In genomic region chr3:139343895-139344856, GRCh38 we compare ENCODE assay signal across 1 cellular context.
TF ChIP-seq lines count a peak whose summit lies in the region.

Gene MRPS22 (plus strand): TSS chr3:139344020. CDS start chr3:139344027, 7 bp downstream.

TF ChIP-seq in K562, 482 proteins besides CTCF, POLR2A, EP300 and RAD21 (continued from another document and continues in another):
- TF ChIP-seq RB1 (IDR thresholded peaks at IDR 0.05; ENCODE audit: low read depth) (peak; percentile 27; the same call in 1 of the 2 replicates), ELF1 (tag; IDR thresholded peaks at IDR 0.05) (peak; percentile 95), NRF1 (conservative IDR thresholded peaks at IDR 0.05 in 1 of 2, IDR thresholded peaks at IDR 0.05 in 1 of 2) (peak in 1 of 2 experiments; percentile 21; a peak in 1 of 4 replicates), ZNF324 (CRISPR knock-in tag; IDR thresholded peaks at IDR 0.05) (no peak), ZBTB7A (IDR thresholded peaks at IDR 0.05; ENCODE audit: borderline replicate concordance, control insufficient read depth, low read depth, low read length) (peak; percentile 19; the same call in 1 of the 2 replicates), DMBX1 (CRISPR knock-in tag; IDR thresholded peaks at IDR 0.05; ENCODE audit: borderline replicate concordance) (0 out of 2 replicates have a peak, but pooled peaks have one; percentile 7), CBX3 (IDR thresholded peaks at IDR 0.05; ENCODE audit: borderline replicate concordance in 1 of 2, low read length in 2 of 2) (peak in 1 of 2 experiments; percentile 54; a peak in 1 of 3 replicates), KDM5B (IDR thresholded peaks at IDR 0.05; ENCODE audit: insufficient replicate concordance, low read depth, low read length) (peak; percentile 84), C11orf30 (IDR thresholded peaks at IDR 0.05; ENCODE audit: low read depth) (peak; percentile 98), ARNT (IDR thresholded peaks at IDR 0.05) (peak in 1 of 2 experiments; percentile 39; a peak in 1 of 4 replicates), SNIP1 (IDR thresholded peaks at IDR 0.05; ENCODE audit: low read depth) (no peak), GABPA (tag; conservative IDR thresholded peaks at IDR 0.05; ENCODE audit: low read depth) (peak; percentile 98), SMAD1 (IDR thresholded peaks at IDR 0.05; ENCODE audit: low read depth, low read length, partially characterized antibody) (no peak), NR0B1 (IDR thresholded peaks at IDR 0.05; ENCODE audit: partially characterized antibody) (no peak), ZBTB34 (CRISPR knock-in tag; IDR thresholded peaks at IDR 0.05) (no peak), SP1 (CRISPR knock-in tag; IDR thresholded peaks at IDR 0.05) (0 out of 2 replicates have a peak, but pooled peaks have one; percentile 8), ZNF232 (CRISPR knock-in tag; IDR thresholded peaks at IDR 0.05) (peak; percentile 38; the same call in 1 of the 2 replicates), TAF1 (IDR thresholded peaks at IDR 0.05; ENCODE audit: control insufficient read depth, extremely low read depth, insufficient read depth, low read length, severe bottlenecking) (peak; percentile 86), PCBP1 (IDR thresholded peaks at IDR 0.05; ENCODE audit: low read depth, low read length, poor library complexity, severe bottlenecking) (no peak), ETV5 (CRISPR knock-in tag; IDR thresholded peaks at IDR 0.05; ENCODE audit: low read depth) (peak; percentile 33; the same call in 1 of the 2 replicates), POLR2H (tag; IDR thresholded peaks at IDR 0.05; ENCODE audit: low read depth) (0 out of 2 replicates have a peak, but pooled peaks have one; percentile 10), NCOA2 (IDR thresholded peaks at IDR 0.05; ENCODE audit: partially characterized antibody in 2 of 2) (peak in 1 of 2 experiments; percentile 41), TAF9B (IDR thresholded peaks at IDR 0.05; ENCODE audit: partially characterized antibody) (peak; percentile 86), TCFL5 (CRISPR knock-in tag; conservative IDR thresholded peaks at IDR 0.05) (no peak), AFF1 (IDR thresholded peaks at IDR 0.05; ENCODE audit: low read depth in 1 of 2, partially characterized antibody in 2 of 2) (peak in 1 of 2 experiments; percentile 83), E2F8 (IDR thresholded peaks at IDR 0.05; ENCODE audit: low read depth, partially characterized antibody) (peak; percentile 21), PHF20 (IDR thresholded peaks at IDR 0.05; ENCODE audit: partially characterized antibody) (peak; percentile 81), CBX1 (IDR thresholded peaks at IDR 0.05; ENCODE audit: low read depth) (no peak), TCF7 (IDR thresholded peaks at IDR 0.05; ENCODE audit: borderline replicate concordance) (no peak), CBFA2T3 (IDR thresholded peaks at IDR 0.05) (0 out of 2 replicates have a peak, but pooled peaks have one; percentile 14), PHF8 (IDR thresholded peaks at IDR 0.05; ENCODE audit: borderline replicate concordance, low read length) (peak; percentile 89; the same call in 1 of the 2 replicates), PKNOX1 (IDR thresholded peaks at IDR 0.05) (peak; percentile 32; the same call in 1 of the 2 replicates), ZNF408 (CRISPR knock-in tag; IDR thresholded peaks at IDR 0.05; ENCODE audit: low read depth) (no peak), ZNF589 (CRISPR knock-in tag; IDR thresholded peaks at IDR 0.05; ENCODE audit: low read depth) (peak; percentile 67), CREM (IDR thresholded peaks at IDR 0.05; ENCODE audit: low read depth) (peak; percentile 83), CHD2 (IDR thresholded peaks at IDR 0.05; ENCODE audit: low read depth, low read length) (peak; percentile 88), LARP7 (IDR thresholded peaks at IDR 0.05) (0 out of 2 replicates have a peak, but pooled peaks have one; percentile 16)
- TF ChIP-seq, protein P1, sequence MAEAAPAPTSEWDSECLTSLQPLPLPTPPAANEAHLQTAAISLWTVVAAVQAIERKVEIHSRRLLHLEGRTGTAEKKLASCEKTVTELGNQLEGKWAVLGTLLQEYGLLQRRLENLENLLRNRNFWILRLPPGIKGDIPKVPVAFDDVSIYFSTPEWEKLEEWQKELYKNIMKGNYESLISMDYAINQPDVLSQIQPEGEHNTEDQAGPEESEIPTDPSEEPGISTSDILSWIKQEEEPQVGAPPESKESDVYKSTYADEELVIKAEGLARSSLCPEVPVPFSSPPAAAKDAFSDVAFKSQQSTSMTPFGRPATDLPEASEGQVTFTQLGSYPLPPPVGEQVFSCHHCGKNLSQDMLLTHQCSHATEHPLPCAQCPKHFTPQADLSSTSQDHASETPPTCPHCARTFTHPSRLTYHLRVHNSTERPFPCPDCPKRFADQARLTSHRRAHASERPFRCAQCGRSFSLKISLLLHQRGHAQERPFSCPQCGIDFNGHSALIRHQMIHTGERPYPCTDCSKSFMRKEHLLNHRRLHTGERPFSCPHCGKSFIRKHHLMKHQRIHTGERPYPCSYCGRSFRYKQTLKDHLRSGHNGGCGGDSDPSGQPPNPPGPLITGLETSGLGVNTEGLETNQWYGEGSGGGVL (CRISPR knock-in tag; IDR thresholded peaks at IDR 0.05): no peak
- TF ChIP-seq, protein P2, sequence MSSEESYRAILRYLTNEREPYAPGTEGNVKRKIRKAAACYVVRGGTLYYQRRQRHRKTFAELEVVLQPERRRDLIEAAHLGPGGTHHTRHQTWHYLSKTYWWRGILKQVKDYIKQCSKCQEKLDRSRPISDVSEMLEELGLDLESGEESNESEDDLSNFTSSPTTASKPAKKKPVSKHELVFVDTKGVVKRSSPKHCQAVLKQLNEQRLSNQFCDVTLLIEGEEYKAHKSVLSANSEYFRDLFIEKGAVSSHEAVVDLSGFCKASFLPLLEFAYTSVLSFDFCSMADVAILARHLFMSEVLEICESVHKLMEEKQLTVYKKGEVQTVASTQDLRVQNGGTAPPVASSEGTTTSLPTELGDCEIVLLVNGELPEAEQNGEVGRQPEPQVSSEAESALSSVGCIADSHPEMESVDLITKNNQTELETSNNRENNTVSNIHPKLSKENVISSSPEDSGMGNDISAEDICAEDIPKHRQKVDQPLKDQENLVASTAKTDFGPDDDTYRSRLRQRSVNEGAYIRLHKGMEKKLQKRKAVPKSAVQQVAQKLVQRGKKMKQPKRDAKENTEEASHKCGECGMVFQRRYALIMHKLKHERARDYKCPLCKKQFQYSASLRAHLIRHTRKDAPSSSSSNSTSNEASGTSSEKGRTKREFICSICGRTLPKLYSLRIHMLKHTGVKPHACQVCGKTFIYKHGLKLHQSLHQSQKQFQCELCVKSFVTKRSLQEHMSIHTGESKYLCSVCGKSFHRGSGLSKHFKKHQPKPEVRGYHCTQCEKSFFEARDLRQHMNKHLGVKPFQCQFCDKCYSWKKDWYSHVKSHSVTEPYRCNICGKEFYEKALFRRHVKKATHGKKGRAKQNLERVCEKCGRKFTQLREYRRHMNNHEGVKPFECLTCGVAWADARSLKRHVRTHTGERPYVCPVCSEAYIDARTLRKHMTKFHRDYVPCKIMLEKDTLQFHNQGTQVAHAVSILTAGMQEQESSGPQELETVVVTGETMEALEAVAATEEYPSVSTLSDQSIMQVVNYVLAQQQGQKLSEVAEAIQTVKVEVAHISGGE (CRISPR knock-in tag; IDR thresholded peaks at IDR 0.05): peak; percentile 89 to 98 (median 90); a peak in 5 of 6 replicates
- TF ChIP-seq, protein P3, sequence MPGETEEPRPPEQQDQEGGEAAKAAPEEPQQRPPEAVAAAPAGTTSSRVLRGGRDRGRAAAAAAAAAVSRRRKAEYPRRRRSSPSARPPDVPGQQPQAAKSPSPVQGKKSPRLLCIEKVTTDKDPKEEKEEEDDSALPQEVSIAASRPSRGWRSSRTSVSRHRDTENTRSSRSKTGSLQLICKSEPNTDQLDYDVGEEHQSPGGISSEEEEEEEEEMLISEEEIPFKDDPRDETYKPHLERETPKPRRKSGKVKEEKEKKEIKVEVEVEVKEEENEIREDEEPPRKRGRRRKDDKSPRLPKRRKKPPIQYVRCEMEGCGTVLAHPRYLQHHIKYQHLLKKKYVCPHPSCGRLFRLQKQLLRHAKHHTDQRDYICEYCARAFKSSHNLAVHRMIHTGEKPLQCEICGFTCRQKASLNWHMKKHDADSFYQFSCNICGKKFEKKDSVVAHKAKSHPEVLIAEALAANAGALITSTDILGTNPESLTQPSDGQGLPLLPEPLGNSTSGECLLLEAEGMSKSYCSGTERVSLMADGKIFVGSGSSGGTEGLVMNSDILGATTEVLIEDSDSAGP (CRISPR knock-in tag; IDR thresholded peaks at IDR 0.05): peak; percentile 61; the same call in 1 of the 2 replicates
- TF ChIP-seq, protein P4, sequence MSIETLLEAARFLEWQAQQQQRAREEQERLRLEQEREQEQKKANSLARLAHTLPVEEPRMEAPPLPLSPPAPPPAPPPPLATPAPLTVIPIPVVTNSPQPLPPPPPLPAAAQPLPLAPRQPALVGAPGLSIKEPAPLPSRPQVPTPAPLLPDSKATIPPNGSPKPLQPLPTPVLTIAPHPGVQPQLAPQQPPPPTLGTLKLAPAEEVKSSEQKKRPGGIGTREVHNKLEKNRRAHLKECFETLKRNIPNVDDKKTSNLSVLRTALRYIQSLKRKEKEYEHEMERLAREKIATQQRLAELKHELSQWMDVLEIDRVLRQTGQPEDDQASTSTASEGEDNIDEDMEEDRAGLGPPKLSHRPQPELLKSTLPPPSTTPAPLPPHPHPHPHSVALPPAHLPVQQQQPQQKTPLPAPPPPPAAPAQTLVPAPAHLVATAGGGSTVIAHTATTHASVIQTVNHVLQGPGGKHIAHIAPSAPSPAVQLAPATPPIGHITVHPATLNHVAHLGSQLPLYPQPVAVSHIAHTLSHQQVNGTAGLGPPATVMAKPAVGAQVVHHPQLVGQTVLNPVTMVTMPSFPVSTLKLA (conservative IDR thresholded peaks at IDR 0.05): peak; percentile 52 to 83; a peak in 2 of 4 replicates
